19 cellular contexts compared by ENCODE assay signal in the genomic region with DNA sequence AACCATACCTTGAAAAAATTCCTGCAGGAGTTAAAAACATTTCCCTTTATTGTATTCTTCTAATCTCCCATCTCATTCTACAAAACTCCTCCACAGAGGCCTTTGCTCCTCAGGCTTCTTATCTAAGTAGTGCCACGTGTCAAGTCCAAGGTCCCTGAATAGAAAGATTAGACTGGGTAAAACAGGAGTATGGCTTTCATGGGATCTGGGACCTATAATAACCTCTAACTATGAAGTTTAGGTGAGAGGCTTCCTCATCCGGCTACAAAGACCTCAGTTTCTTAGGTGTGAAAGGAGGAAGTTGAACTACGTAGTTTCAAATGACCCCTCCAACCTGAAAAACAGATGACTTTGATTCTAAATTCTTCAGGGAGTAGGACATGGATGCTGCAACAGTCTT. TPM values are rescaled to one million over a fixed set of nuclear protein-coding genes. Genes with fewer than 3 reads are reported as not detected.
DNase-seq lines count a peak whose midpoint lies in the region; ATAC-seq, FAIRE-seq and TF ChIP-seq lines count a peak whose summit lies in the region.
"Had no signal": no experiment of that assay in that cellular context is flagged by ENCODE, and none has a peak within 500 bp of the region (broad histone marks: within the 10 kb centered on the region; RNA-seq: fewer than 3 reads in every experiment).

No MANE protein-coding gene starts in this region.

- ATAC-seq in activated CD8-positive, alpha-beta memory T cell treated with anti-CD3 and anti-CD28 coated beads, Interleukin-2, amount 10 ng/mL, durations not matched to agents 7 days and 5 days: no peak
- ATAC-seq in activated naive CD8-positive, alpha-beta T cell treated with anti-CD3 and anti-CD28 coated beads, Interleukin-2, amount 10 ng/mL, durations not matched to agents 7 days and 5 days (ENCODE audit: low read depth): no peak
- ATAC-seq in HG02973 (IDR thresholded peaks at IDR 0.05; ENCODE audit: unreplicated experiment): no peak
- ATAC-seq: foreskin keratinocyte, PC-3 had no signal

- peak overlapping the region; percentile 78 for H3K4me3 Mint-ChIP-seq in activated CD8-positive, alpha-beta memory T cell treated with anti-CD3 and anti-CD28 coated beads, Interleukin-2, amount 10 ng/mL, durations not matched to agents 7 days and 5 days
- H3K4me3 Mint-ChIP-seq in activated naive CD8-positive, alpha-beta T cell treated with anti-CD3 and anti-CD28 coated beads, Interleukin-2, amount 10 ng/mL, durations not matched to agents 7 days and 5 days: peak overlapping the region; percentile 91
- H3K4me3 Mint-ChIP-seq: CD14-positive monocyte had no signal

- peak overlapping the region; percentile 23 to 75 (median 55) for H3K27ac ChIP-seq in Peyer's patch
- H3K27ac ChIP-seq in small intestine (ENCODE audit: low read depth in 1 of 2, low read length in 1 of 2): peak overlapping the region in 1 of 2 donors; percentile 68
- H3K27ac ChIP-seq: foreskin keratinocyte, right atrium auricular region, SJCRH30, vagina had no signal

- H3K9me3 ChIP-seq in Peyer's patch (no peaks in the 10 kb centered on the region), small intestine (ENCODE audit: control insufficient read depth, low read depth) (no peaks in the 10 kb centered on the region)
- H3K9me3 ChIP-seq: right atrium auricular region, SJCRH30, vagina had no signal

- CTCF ChIA-PET in activated CD8-positive, alpha-beta memory T cell treated with anti-CD3 and anti-CD28 coated beads, Interleukin-2, amount 10 ng/mL, durations not matched to agents 7 days and 5 days (lab: Charles Lee): interaction anchor here (0.8 to 2.0 kb wide), 6 partner anchors 10 to 21 kb away, joined by 3 to 7 read pairs (median 4); no protein-coding TSS in a partner anchor

- FAIRE-seq in small intestine (lab: Jason Lieb, UNC): peak; percentile 39

- no peak for TF ChIP-seq POLR2A in Peyer's patch (IDR thresholded peaks at IDR 0.05)

- peak overlapping the region; percentile 98 for H3K27ac Mint-ChIP-seq in activated CD8-positive, alpha-beta memory T cell treated with anti-CD3 and anti-CD28 coated beads, Interleukin-2, amount 10 ng/mL, durations not matched to agents 7 days and 5 days
- H3K27ac Mint-ChIP-seq in activated naive CD8-positive, alpha-beta T cell treated with anti-CD3 and anti-CD28 coated beads, Interleukin-2, amount 10 ng/mL, durations not matched to agents 7 days and 5 days: peak overlapping the region; percentile 93

- H3K4me1 Mint-ChIP-seq in activated CD8-positive, alpha-beta memory T cell treated with anti-CD3 and anti-CD28 coated beads, Interleukin-2, amount 10 ng/mL, durations not matched to agents 7 days and 5 days: peaks cover 76% of the 10 kb centered on the region
- peaks cover 69% of the 10 kb centered on the region for H3K4me1 Mint-ChIP-seq in activated naive CD8-positive, alpha-beta T cell treated with anti-CD3 and anti-CD28 coated beads, Interleukin-2, amount 10 ng/mL, durations not matched to agents 7 days and 5 days

- H3K9me3 Mint-ChIP-seq in activated CD8-positive, alpha-beta memory T cell treated with anti-CD3 and anti-CD28 coated beads, Interleukin-2, amount 10 ng/mL, durations not matched to agents 7 days and 5 days (ENCODE audit: low read depth): no peaks in the 10 kb centered on the region
- no peaks in the 10 kb centered on the region for H3K9me3 Mint-ChIP-seq in activated naive CD8-positive, alpha-beta T cell treated with anti-CD3 and anti-CD28 coated beads, Interleukin-2, amount 10 ng/mL, durations not matched to agents 7 days and 5 days

- H3K27me3 Mint-ChIP-seq in activated CD8-positive, alpha-beta memory T cell treated with anti-CD3 and anti-CD28 coated beads, Interleukin-2, amount 10 ng/mL, durations not matched to agents 7 days and 5 days: no peaks in the 10 kb centered on the region
- no peaks in the 10 kb centered on the region for H3K27me3 Mint-ChIP-seq in activated naive CD8-positive, alpha-beta T cell treated with anti-CD3 and anti-CD28 coated beads, Interleukin-2, amount 10 ng/mL, durations not matched to agents 7 days and 5 days

- no peak overlapping the region for H3K4me3 ChIP-seq in Peyer's patch
- H3K4me3 ChIP-seq in small intestine (ENCODE audit: low read depth in 1 of 2, low read length in 2 of 2): no peak overlapping the region
- H3K4me3 ChIP-seq: right atrium auricular region, SJCRH30, vagina had no signal

- peaks cover 57% of the 10 kb centered on the region for H3K36me3 Mint-ChIP-seq in activated CD8-positive, alpha-beta memory T cell treated with anti-CD3 and anti-CD28 coated beads, Interleukin-2, amount 10 ng/mL, durations not matched to agents 7 days and 5 days
- H3K36me3 Mint-ChIP-seq in activated naive CD8-positive, alpha-beta T cell treated with anti-CD3 and anti-CD28 coated beads, Interleukin-2, amount 10 ng/mL, durations not matched to agents 7 days and 5 days: peaks cover 54% of the 10 kb centered on the region
- H3K36me3 Mint-ChIP-seq: CD14-positive monocyte had no signal

- H3K36me3 ChIP-seq in Peyer's patch: no peaks in the 10 kb centered on the region
- H3K36me3 ChIP-seq in small intestine (ENCODE audit: control insufficient read depth in 2 of 2, insufficient read depth in 2 of 2, low read length in 2 of 2): no peaks in the 10 kb centered on the region
- H3K36me3 ChIP-seq: right atrium auricular region, SJCRH30, vagina had no signal

- peaks cover 0 to 12% (median 5%) of the 10 kb centered on the region in 4 donors for H3K4me1 ChIP-seq in Peyer's patch
- peaks cover 2 to 5% of the 10 kb centered on the region in 2 donors for H3K4me1 ChIP-seq in small intestine (ENCODE audit: control insufficient read depth in 2 of 2, insufficient read depth in 1 of 2, low read depth in 1 of 2, low read length in 1 of 2)
- H3K4me1 ChIP-seq: foreskin keratinocyte, right atrium auricular region, SJCRH30, vagina had no signal

- 17 to 48% (median 31%) methylated on average over 3 of the region's 3 CpGs for WGBS in small intestine, 3 donors

- DNase-seq in activated CD8-positive, alpha-beta memory T cell treated with anti-CD3 and anti-CD28 coated beads, Interleukin-2, amount 10 ng/mL, durations not matched to agents 7 days and 5 days: no peak
- DNase-seq in activated CD8-positive, alpha-beta memory T cell treated with anti-CD3 and anti-CD28 coated beads for 24 hours: no peak
- DNase-seq in Peyer's patch: peak in 1 of 3 donors; percentile 72
- DNase-seq in activated naive CD8-positive, alpha-beta T cell treated with anti-CD3 and anti-CD28 coated beads, Interleukin-2, amount 10 ng/mL, durations not matched to agents 7 days and 5 days: no peak
- peak; percentile 96 for DNase-seq in small intestine
- DNase-seq in NCI-H2029 treated with DMSO at 0.1 percent for 48 hours (lab: John Stamatoyannopoulos, UW): no peak
- DNase-seq in 8988T: no peak
- DNase-seq: activated gamma-delta T cell, DND-41, foreskin keratinocyte, NCI-H526, PC-3, SJCRH30 had no signal

- TF ChIP-seq CTCF in Peyer's patch (IDR thresholded peaks at IDR 0.05): no peak

- POLR2A ChIA-PET in activated naive CD8-positive, alpha-beta T cell treated with anti-CD3 and anti-CD28 coated beads, Interleukin-2, amount 10 ng/mL, durations not matched to agents 7 days and 5 days (lab: Charles Lee): interaction anchor here (0.7 to 3.7 kb wide), 4 partner anchors 10 to 29 kb away, joined by 3 to 18 read pairs (median 10); a partner anchor contains a TSS

- H3K27me3 ChIP-seq in Peyer's patch (no peaks in the 10 kb centered on the region), small intestine (ENCODE audit: control insufficient read depth in 2 of 2, insufficient read depth in 2 of 2, low read length in 2 of 2) (no peaks in the 10 kb centered on the region)
- H3K27me3 ChIP-seq: right atrium auricular region, vagina had no signal

RNA-seq across cellular contexts. Expression of a gene that starts 20.0 kb away (rescaled TPM):
- 100 to 1,000 TPM; 107 to 182 TPM for total RNA-seq in activated CD8-positive, alpha-beta memory T cell treated with anti-CD3 and anti-CD28 coated beads, Interleukin-2, amount 10 ng/mL, durations not matched to agents 7 days and 5 days
- total RNA-seq in Peyer's patch: 10 to 100 TPM in 1 of 4 donors, 1 to 10 TPM in 2, not detected in 1; 1.2 to 26.4 (median 5.1) TPM
- 10 to 100 TPM; 40.6 to 44.1 TPM for total RNA-seq in activated naive CD8-positive, alpha-beta T cell treated with anti-CD3 and anti-CD28 coated beads, Interleukin-2, amount 10 ng/mL, durations not matched to agents 7 days and 5 days
- polyA plus RNA-seq in small intestine: under 1 TPM in 2 of 3 donors, not detected in 1; 0.16 to 0.54 TPM
- total RNA-seq: A673, foreskin keratinocyte, PC-3, right atrium auricular region, SJCRH30 had no signal
- polyA plus RNA-seq: CD14-positive monocyte, foreskin keratinocyte had no signal

RNA-seq across cellular contexts. Expression of a gene that starts 29.1 kb away (rescaled TPM):
- 100 to 1,000 TPM; 514 to 528 TPM for total RNA-seq in activated CD8-positive, alpha-beta memory T cell treated with anti-CD3 and anti-CD28 coated beads, Interleukin-2, amount 10 ng/mL, durations not matched to agents 7 days and 5 days
- total RNA-seq in Peyer's patch: 100 to 1,000 TPM in 2 of 4 donors, 10 to 100 TPM in 2; 60.2 to 113 (median 96.7) TPM
- total RNA-seq in activated naive CD8-positive, alpha-beta T cell treated with anti-CD3 and anti-CD28 coated beads, Interleukin-2, amount 10 ng/mL, durations not matched to agents 7 days and 5 days: 100 to 1,000 TPM; 534 to 542 TPM
- 10 to 100 TPM; 30.8 to 64.9 (median 38.8) TPM for polyA plus RNA-seq in small intestine

RNA-seq across cellular contexts. Expression of a gene that starts 41.7 kb away (rescaled TPM):
- total RNA-seq in activated CD8-positive, alpha-beta memory T cell treated with anti-CD3 and anti-CD28 coated beads, Interleukin-2, amount 10 ng/mL, durations not matched to agents 7 days and 5 days: 10 to 100 TPM; 71.6 to 88.5 TPM
- 10 to 100 TPM; 16.8 to 68.5 (median 36.0) TPM for total RNA-seq in Peyer's patch
- total RNA-seq in activated naive CD8-positive, alpha-beta T cell treated with anti-CD3 and anti-CD28 coated beads, Interleukin-2, amount 10 ng/mL, durations not matched to agents 7 days and 5 days: 10 to 100 TPM; 51.1 to 52.2 TPM
- polyA plus RNA-seq in small intestine: 10 to 100 TPM; 13.4 to 28.6 (median 13.8) TPM

RNA-seq across cellular contexts. Expression of a gene that starts 54.3 kb away (rescaled TPM):
- total RNA-seq in activated CD8-positive, alpha-beta memory T cell treated with anti-CD3 and anti-CD28 coated beads, Interleukin-2, amount 10 ng/mL, durations not matched to agents 7 days and 5 days: not detected
- total RNA-seq in Peyer's patch: not detected
- not detected for total RNA-seq in activated naive CD8-positive, alpha-beta T cell treated with anti-CD3 and anti-CD28 coated beads, Interleukin-2, amount 10 ng/mL, durations not matched to agents 7 days and 5 days
- not detected for polyA plus RNA-seq in small intestine
- total RNA-seq: A673, foreskin keratinocyte, mononuclear cell, PC-3, right atrium auricular region, vagina had no signal
- polyA plus RNA-seq: CD14-positive monocyte, foreskin keratinocyte had no signal

Comparison
In these comparisons a context has a peak if more than half of its experiments do, and no peak if none do; other contexts are left out.
1. RNA of a gene that starts 29.1 kb away (total RNA-seq): 534 to 542 TPM in activated naive CD8-positive, alpha-beta T cell treated with anti-CD3 and anti-CD28 coated beads, Interleukin-2, amount 10 ng/mL, durations not matched to agents 7 days and 5 days and 514 to 528 TPM in activated CD8-positive, alpha-beta memory T cell treated with anti-CD3 and anti-CD28 coated beads, Interleukin-2, amount 10 ng/mL, durations not matched to agents 7 days and 5 days; 60.2 to 113 TPM in Peyer's patch; every median in the first group is over 4 times any median in the second.